ENCODE assay signal across 1 cellular context in the genomic region with DNA sequence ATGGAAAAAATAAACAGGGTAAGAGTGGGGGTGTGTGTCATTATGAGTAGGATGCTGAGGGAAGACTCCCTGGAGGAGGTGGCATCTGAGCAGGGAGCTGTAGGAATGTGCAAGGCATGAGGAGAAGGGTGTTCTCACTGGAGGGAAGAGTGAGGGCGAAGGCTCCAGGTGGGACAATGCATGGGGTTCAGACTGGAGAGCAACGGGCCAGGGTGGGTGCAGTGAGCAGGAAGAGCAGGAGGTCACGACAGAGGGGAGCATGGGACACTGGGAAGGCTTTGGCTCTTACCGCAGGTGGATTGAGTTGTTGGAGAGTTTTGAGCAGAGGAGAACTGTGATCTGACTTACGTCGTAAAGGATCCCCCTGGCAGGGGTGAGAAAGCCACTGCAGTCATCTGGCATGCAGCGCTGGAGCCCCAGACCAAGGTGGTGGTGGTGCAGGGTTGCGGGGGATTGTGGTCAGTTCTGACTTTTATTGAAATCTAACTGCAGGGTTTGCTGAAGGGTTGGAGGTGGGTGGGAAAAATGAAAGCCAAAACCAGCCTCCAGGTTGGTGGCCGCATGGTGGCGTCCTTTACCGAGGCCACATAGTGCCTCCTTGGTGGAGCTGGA.
TF ChIP-seq lines count a peak whose summit lies in the region.

No MANE protein-coding gene starts in this region.

TF ChIP-seq in K562, 482 proteins besides CTCF, POLR2A, EP300 and RAD21:
- peak; percentile 38 for TF ChIP-seq ZFP36 (IDR thresholded peaks at IDR 0.05; ENCODE audit: low read depth, low read length, partially characterized antibody)
